Comparison of ENCODE assay signal across 8 cellular contexts in the genomic region with DNA sequence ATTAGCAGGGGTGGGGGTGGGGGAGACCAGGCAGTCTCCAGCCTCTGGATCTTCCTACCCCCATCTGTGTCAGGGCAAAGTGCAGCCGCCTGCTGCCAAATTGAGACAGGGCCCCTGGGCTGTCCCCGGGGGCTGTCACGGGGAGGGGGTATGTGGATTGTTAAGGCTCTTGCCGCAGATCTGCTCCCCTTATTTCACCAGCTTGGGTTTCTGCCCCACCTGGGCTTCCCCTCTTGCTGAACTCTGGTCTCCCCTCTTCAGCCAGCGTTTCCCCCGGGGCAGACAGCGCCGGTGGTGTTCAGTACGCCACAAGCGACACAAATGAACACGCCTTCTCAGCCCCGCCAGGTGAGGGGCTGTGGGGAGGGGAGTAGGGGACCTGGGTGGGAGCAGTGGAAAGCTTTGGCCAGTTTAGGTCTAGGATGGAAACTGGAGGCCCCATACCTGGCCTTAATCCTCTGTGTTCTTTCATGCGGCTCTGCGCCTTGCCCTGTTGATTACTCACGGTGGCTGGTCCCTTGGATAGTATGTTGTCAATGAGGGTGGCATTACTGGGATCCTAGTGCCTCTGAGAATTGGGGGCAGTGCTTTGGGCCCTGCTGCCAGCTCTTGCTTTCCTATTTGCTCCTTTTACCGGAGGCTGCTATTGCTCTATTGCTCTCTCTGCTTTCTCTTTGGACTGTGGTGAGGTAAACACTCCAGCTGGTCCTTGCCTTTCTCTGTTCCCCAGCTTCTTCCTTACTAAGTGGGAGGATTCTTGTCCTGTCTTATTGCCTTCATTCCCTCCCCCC. TPM values are rescaled to one million over a fixed set of nuclear protein-coding genes. Genes with fewer than 3 reads are reported as not detected.
A peak's percentile ranks its signal among the peaks of the same experiment; 100 is the strongest.
DNase-seq lines count a peak whose midpoint lies in the region; ATAC-seq and TF ChIP-seq lines count a peak whose summit lies in the region.

No MANE protein-coding gene starts in this region.

- H3K4me1 ChIP-seq in thyroid gland = peaks cover 51 to 52% of the 10 kb centered on the region in 2 donors

- peaks cover 34% of the 10 kb centered on the region for H3K36me3 Mint-ChIP-seq in activated naive CD4-positive, alpha-beta T cell treated with anti-CD3 and anti-CD28 coated beads for 36 hours (ENCODE audit: low read depth)
- peaks cover 39% of the 10 kb centered on the region for H3K36me3 Mint-ChIP-seq in activated naive CD8-positive, alpha-beta T cell treated with anti-CD3 and anti-CD28 coated beads, Interleukin-2, amount 50 U/mL, for 24 hours (ENCODE audit: low read depth)

- H3K4me3 ChIP-seq in thyroid gland (replicated peaks in 1 of 3) = peak overlapping the region; percentile 25 to 86 (median 86)

- CTCF ChIA-PET in activated naive CD4-positive, alpha-beta T cell treated with anti-CD3 and anti-CD28 coated beads for 36 hours (lab: Charles Lee) = interaction anchor here (0.6 to 0.8 kb wide), 3 partner anchors 19 to 420 kb away, joined by 3 to 5 read pairs (median 3); no protein-coding TSS in a partner anchor

- ATAC-seq in activated naive CD8-positive, alpha-beta T cell treated with anti-CD3 and anti-CD28 coated beads, Interleukin-2, amount 50 U/mL, for 24 hours = no peak

- H3K27ac Mint-ChIP-seq in activated naive CD4-positive, alpha-beta T cell treated with anti-CD3 and anti-CD28 coated beads for 36 hours = peak overlapping the region; percentile 90
- peak overlapping the region; percentile 89 for H3K27ac Mint-ChIP-seq in activated naive CD8-positive, alpha-beta T cell treated with anti-CD3 and anti-CD28 coated beads, Interleukin-2, amount 50 U/mL, for 24 hours

- TF ChIP-seq CTCF in thyroid gland (IDR thresholded peaks at IDR 0.05) = no peak

- peak overlapping the region; percentile 75 to 97 (median 96) for H3K27ac ChIP-seq in thyroid gland

- H3K4me1 Mint-ChIP-seq in activated naive CD4-positive, alpha-beta T cell treated with anti-CD3 and anti-CD28 coated beads for 36 hours (ENCODE audit: low read depth) = peaks cover 34% of the 10 kb centered on the region
- H3K4me1 Mint-ChIP-seq in activated naive CD8-positive, alpha-beta T cell treated with anti-CD3 and anti-CD28 coated beads, Interleukin-2, amount 50 U/mL, for 24 hours = peaks cover 43% of the 10 kb centered on the region

- peaks cover 6 to 9% of the 10 kb centered on the region in 2 donors for H3K36me3 ChIP-seq in thyroid gland

- intact Hi-C loops in activated naive CD4-positive, alpha-beta T cell treated with anti-CD3 and anti-CD28 coated beads for 36 hours (cut with micrococcal nuclease) = no loop called here
- intact Hi-C loops in thyroid gland (cut with DNase I) = no loop called here

- no peaks in the 10 kb centered on the region for H3K27me3 ChIP-seq in thyroid gland

- WGBS in thyroid gland, 2 donors = 32 to 39% methylated on average over 11 to 14 of the region's 16 CpGs

- TF ChIP-seq POLR2A in thyroid gland (IDR thresholded peaks at IDR 0.05) = no peak

- no peaks in the 10 kb centered on the region for H3K27me3 Mint-ChIP-seq in activated naive CD4-positive, alpha-beta T cell treated with anti-CD3 and anti-CD28 coated beads for 36 hours (ENCODE audit: low read depth)
- no peaks in the 10 kb centered on the region for H3K27me3 Mint-ChIP-seq in activated naive CD8-positive, alpha-beta T cell treated with anti-CD3 and anti-CD28 coated beads, Interleukin-2, amount 50 U/mL, for 24 hours

- no peaks in the 10 kb centered on the region for H3K9me3 Mint-ChIP-seq in activated naive CD4-positive, alpha-beta T cell treated with anti-CD3 and anti-CD28 coated beads for 36 hours
- H3K9me3 Mint-ChIP-seq in activated naive CD8-positive, alpha-beta T cell treated with anti-CD3 and anti-CD28 coated beads, Interleukin-2, amount 50 U/mL, for 24 hours = no peaks in the 10 kb centered on the region

- no peaks in the 10 kb centered on the region for H3K9me3 ChIP-seq in thyroid gland

- DNase-seq in activated naive CD4-positive, alpha-beta T cell treated with anti-CD3 and anti-CD28 coated beads for 36 hours = no peak
- DNase-seq in activated naive CD4-positive, alpha-beta T cell (lab: John Stamatoyannopoulos, UW) = no peak
- DNase-seq in activated naive CD8-positive, alpha-beta T cell treated with anti-CD3 and anti-CD28 coated beads, Interleukin-2, amount 50 U/mL, for 24 hours = no peak
- DNase-seq in kidney tubule cell (ENCODE audit: low spot score) (peak; percentile 46), thyroid gland (peak in 1 of 2 donors; percentile 21), mucosa of gallbladder (ENCODE audit: low spot score) (no peak), amniotic stem cell (lab: John Stamatoyannopoulos, UW) (no peak), middle frontal gyrus (ENCODE audit: extremely low spot score, low spot score) (no peak)

- peak overlapping the region; percentile 86 for H3K4me3 Mint-ChIP-seq in activated naive CD4-positive, alpha-beta T cell treated with anti-CD3 and anti-CD28 coated beads for 36 hours
- peak overlapping the region; percentile 84 for H3K4me3 Mint-ChIP-seq in activated naive CD8-positive, alpha-beta T cell treated with anti-CD3 and anti-CD28 coated beads, Interleukin-2, amount 50 U/mL, for 24 hours

RNA-seq across cellular contexts. Expression of a gene that starts 1.7 kb away (rescaled TPM):
- 100 to 1,000 TPM; 345 to 375 TPM for total RNA-seq in activated naive CD4-positive, alpha-beta T cell treated with anti-CD3 and anti-CD28 coated beads for 36 hours
- total RNA-seq in thyroid gland (100 to 1,000 TPM; 206 to 418 (median 348) TPM), mucosa of gallbladder (330 TPM)

RNA-seq across cellular contexts. Expression of a gene that starts 17.0 kb away (rescaled TPM):
- total RNA-seq in activated naive CD4-positive, alpha-beta T cell treated with anti-CD3 and anti-CD28 coated beads for 36 hours = 100 to 1,000 TPM; 244 to 257 TPM
- total RNA-seq in thyroid gland (100 to 1,000 TPM; 136 to 320 (median 244) TPM), mucosa of gallbladder (174 TPM)

RNA-seq across cellular contexts. Expression of a gene that starts 21.3 kb away (rescaled TPM):
- total RNA-seq in activated naive CD4-positive, alpha-beta T cell treated with anti-CD3 and anti-CD28 coated beads for 36 hours = 1 to 10 TPM; 3.8 to 5.0 TPM
- total RNA-seq in thyroid gland = 10 to 100 TPM; 19.2 to 35.1 (median 22.5) TPM
- total RNA-seq in mucosa of gallbladder = 41.5 TPM

RNA-seq across cellular contexts. Expression of a gene that starts 40.2 kb away (rescaled TPM):
- not detected for total RNA-seq in activated naive CD4-positive, alpha-beta T cell treated with anti-CD3 and anti-CD28 coated beads for 36 hours
- total RNA-seq in thyroid gland (not detected), mucosa of gallbladder (0.14 TPM)

RNA-seq across cellular contexts. Expression of a gene that starts 45.3 kb away (rescaled TPM):
- total RNA-seq in activated naive CD4-positive, alpha-beta T cell treated with anti-CD3 and anti-CD28 coated beads for 36 hours = 1 to 10 TPM; 2.9 TPM
- 1 to 10 TPM; 4.3 to 7.6 (median 5.2) TPM for total RNA-seq in thyroid gland
- 104 TPM for total RNA-seq in mucosa of gallbladder
